In genomic region chr19:32819415-32820400, GRCh38 we compare ENCODE assay signal across 21 cellular contexts. TPM values are rescaled to one million over a fixed set of nuclear protein-coding genes. Genes with fewer than 3 reads are reported as not detected.
DNase-seq lines count a peak whose midpoint lies in the region; ATAC-seq lines count a peak whose summit lies in the region.
"Had no signal": no experiment of that assay in that cellular context is flagged by ENCODE, and none has a peak within 500 bp of the region (broad histone marks: within the 10 kb centered on the region; RNA-seq: fewer than 3 reads in every experiment).

No MANE protein-coding gene starts in this region.

- ATAC-seq in stimulated activated naive CD8-positive, alpha-beta T cell treated with anti-CD3 and anti-CD28 coated beads, Interleukin-15, Interleukin-2, amounts not matched to agents 100 U/mL and 50 U/mL, for 24 hours: peak; percentile 40
- no peak for ATAC-seq in GM21786 (IDR thresholded peaks at IDR 0.05; ENCODE audit: unreplicated experiment)

- no peak overlapping the region for H3K4me3 Mint-ChIP-seq in T-helper 1 cell treated with Interleukin-12 subunit alpha and Interleukin-12 subunit beta and Interleukin-4 antibody, amounts not matched to agents 30 μg/mL and 1 μg/mL, for 36 hours
- H3K4me3 Mint-ChIP-seq: activated T-helper 1 cell treated with anti-CD3 and anti-CD28 coated beads, Interleukin-12 subunit alpha, Interleukin-12 subunit beta, Interleukin-2, Interleukin-4 antibody, amounts not matched to agents 30 ng/mL and 10 ng/mL and 1 ng/mL, durations not matched to agents 14 hours and 24 hours and 36 hours had no signal

- no peaks in the 10 kb centered on the region for H3K36me3 Mint-ChIP-seq in T-helper 1 cell treated with Interleukin-12 subunit alpha and Interleukin-12 subunit beta and Interleukin-4 antibody, amounts not matched to agents 30 μg/mL and 1 μg/mL, for 36 hours (ENCODE audit: low read depth)

- DNase-seq in T-helper 1 cell (no peak), SJCRH30 (peak; percentile 51 to 72), left kidney (ENCODE audit: low read depth, low spot score) (peak; percentile 37), EL (no peak), HUDEP-2 (lab: John Stamatoyannopoulos, UW; ENCODE audit: unreplicated experiment in 76 of 76) (no peak)
- no peak for DNase-seq in stimulated activated naive CD8-positive, alpha-beta T cell treated with anti-CD3 and anti-CD28 coated beads, Interleukin-15, Interleukin-2, amounts not matched to agents 100 U/mL and 50 U/mL, for 24 hours
- DNase-seq: ACHN; activated CD4-positive, CD25-positive, alpha-beta regulatory T cell; GM23248; hippocampal formation; NCI-H2171 treated with DMSO at 0.1 percent for 48 hours; NCI-H774; small intestine; stimulated activated CD4-positive, alpha-beta T cell treated with anti-CD3 and anti-CD28 coated beads, Interleukin-4, amount 100 ng/mL, for 1 hour had no signal

- H3K27ac Mint-ChIP-seq in T-helper 1 cell treated with Interleukin-12 subunit alpha and Interleukin-12 subunit beta and Interleukin-4 antibody, amounts not matched to agents 30 μg/mL and 1 μg/mL, for 36 hours: peak overlapping the region; percentile 4
- H3K27ac Mint-ChIP-seq: activated T-helper 1 cell treated with anti-CD3 and anti-CD28 coated beads, Interleukin-12 subunit alpha, Interleukin-12 subunit beta, Interleukin-2, Interleukin-4 antibody, amounts not matched to agents 30 ng/mL and 10 ng/mL and 1 ng/mL, durations not matched to agents 14 hours and 24 hours and 36 hours had no signal

- H3K27ac ChIP-seq in SJCRH30: no peak overlapping the region
- H3K27ac ChIP-seq: cardiac muscle cell, GM23248 had no signal

- H3K27me3 ChIP-seq in SJCRH30: no peaks in the 10 kb centered on the region
- H3K27me3 ChIP-seq: cardiac muscle cell had no signal

- H3K4me3 ChIP-seq in SJCRH30: no peak overlapping the region
- H3K4me3 ChIP-seq: cardiac muscle cell, GM23248, lung had no signal

- no peaks in the 10 kb centered on the region for H3K9me3 ChIP-seq in SJCRH30 (replicated peaks)

- H3K4me1 ChIP-seq in SJCRH30: peaks cover 4% of the 10 kb centered on the region

- H3K27me3 Mint-ChIP-seq in T-helper 1 cell treated with Interleukin-12 subunit alpha and Interleukin-12 subunit beta and Interleukin-4 antibody, amounts not matched to agents 30 μg/mL and 1 μg/mL, for 36 hours (ENCODE audit: low read depth): peaks cover 17% of the 10 kb centered on the region

- no peaks in the 10 kb centered on the region for H3K36me3 ChIP-seq in SJCRH30
- H3K36me3 ChIP-seq: cardiac muscle cell had no signal

- no peaks in the 10 kb centered on the region for H3K9me3 Mint-ChIP-seq in T-helper 1 cell treated with Interleukin-12 subunit alpha and Interleukin-12 subunit beta and Interleukin-4 antibody, amounts not matched to agents 30 μg/mL and 1 μg/mL, for 36 hours
- H3K9me3 Mint-ChIP-seq: activated T-helper 1 cell treated with anti-CD3 and anti-CD28 coated beads, Interleukin-12 subunit alpha, Interleukin-12 subunit beta, Interleukin-2, Interleukin-4 antibody, amounts not matched to agents 30 ng/mL and 10 ng/mL and 1 ng/mL, durations not matched to agents 14 hours and 24 hours and 36 hours had no signal

- peaks cover 2% of the 10 kb centered on the region for H3K4me1 Mint-ChIP-seq in T-helper 1 cell treated with Interleukin-12 subunit alpha and Interleukin-12 subunit beta and Interleukin-4 antibody, amounts not matched to agents 30 μg/mL and 1 μg/mL, for 36 hours (ENCODE audit: low read depth)

RNA-seq across cellular contexts. Expression of gene SLC7A9, which starts 49.9 kb away (rescaled TPM):
- total RNA-seq in SJCRH30 (2014; rRNA removed; shearing (Covaris generic)): not detected in 2 replicates
- total RNA-seq: activated CD8-positive, alpha-beta memory T cell treated with anti-CD3 and anti-CD28 coated beads for 36 hours; fibroblast of villous mesenchyme; GM23248 had no signal

Comparison
In these comparisons a context has a peak if more than half of its experiments do, and no peak if none do; other contexts are left out.
1. DNase-seq: peak in SJCRH30 (2 of 2) and left kidney (single experiment); none in T-helper 1 cell (0 of 5), stimulated activated naive CD8-positive, alpha-beta T cell treated with anti-CD3 and anti-CD28 coated beads, Interleukin-15, Interleukin-2, amounts not matched to agents 100 U/mL and 50 U/mL, for 24 hours (single experiment), EL (single experiment) and HUDEP-2 (0 of 76).